In the genomic region with DNA sequence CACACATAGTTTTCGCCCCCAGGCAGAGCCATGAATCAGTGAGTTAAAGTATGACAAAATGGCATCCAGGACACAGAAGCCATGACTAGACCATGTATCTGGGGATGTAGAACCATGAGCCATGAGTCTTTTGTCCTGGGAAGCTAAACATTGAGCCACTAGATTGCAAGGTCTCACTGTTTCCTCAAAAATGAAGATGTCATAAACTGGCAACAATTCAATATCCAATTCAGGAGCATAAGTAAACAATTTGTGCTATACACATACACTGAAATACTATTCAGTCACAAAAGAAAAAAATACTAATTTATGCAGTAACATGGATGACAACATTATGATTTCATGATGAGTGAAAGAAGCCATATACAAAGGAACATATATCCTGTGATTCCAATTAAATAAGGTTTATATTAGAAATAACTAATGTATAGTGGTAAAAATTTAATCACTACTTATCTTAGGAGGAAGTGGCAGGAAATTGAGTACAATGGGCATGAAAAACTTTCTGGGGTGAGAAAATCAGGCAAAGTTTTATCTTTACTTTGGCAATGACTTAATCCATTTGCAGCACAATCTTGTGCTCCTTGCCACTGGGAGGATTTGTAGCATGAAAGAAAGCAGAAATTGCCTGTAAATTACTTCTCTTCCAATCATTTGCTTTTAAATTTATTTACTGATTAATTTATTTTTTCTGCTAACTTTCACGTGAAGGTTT, we compare ENCODE assay signal across 21 cellular contexts. TPM values are rescaled to one million over a fixed set of nuclear protein-coding genes. Genes with fewer than 3 reads are reported as not detected.
A peak's percentile ranks its signal among the peaks of the same experiment; 100 is the strongest.
DNase-seq lines count a peak whose midpoint lies in the region; ATAC-seq, FAIRE-seq and TF ChIP-seq lines count a peak whose summit lies in the region.
"Had no signal": no experiment of that assay in that cellular context is flagged by ENCODE, and none has a peak within 500 bp of the region (broad histone marks: within the 10 kb centered on the region; RNA-seq: fewer than 3 reads in every experiment).

No MANE protein-coding gene starts in this region.

- H3K9ac ChIP-seq in endothelial cell of umbilical vein (replicated peaks; ENCODE audit: extremely low read depth, insufficient read depth, low read length), result no peak overlapping the region
- H3K9ac ChIP-seq in keratinocyte (ENCODE audit: control insufficient read depth, extremely low read depth, insufficient read depth, low read length), result no peak overlapping the region

- no peaks in the 10 kb centered on the region for H3K9me1 ChIP-seq in endothelial cell of umbilical vein (replicated peaks; ENCODE audit: control insufficient read depth, extremely low read depth, insufficient read depth, low read length)
- no peaks in the 10 kb centered on the region for H3K9me1 ChIP-seq in keratinocyte (ENCODE audit: control insufficient read depth, extremely low read depth, insufficient read depth, low read length)

- TF ChIP-seq POLR2A in GM12892 (IDR thresholded peaks at IDR 0.05; ENCODE audit: low read depth, low read length) (no peak), endothelial cell of umbilical vein (IDR thresholded peaks at IDR 0.05; ENCODE audit: low read depth, low read length) (no peak)

- H3K4me1 ChIP-seq in endothelial cell of umbilical vein (ENCODE audit: control insufficient read depth, extremely low read depth, insufficient read depth, low read length) (peaks cover 11% of the 10 kb centered on the region), keratinocyte (ENCODE audit: control insufficient read depth, extremely low read depth, insufficient read depth, low read length) (peaks cover 15% of the 10 kb centered on the region), left lung (peaks cover 0 to 6% of the 10 kb centered on the region in 2 donors)

- no peaks in the 10 kb centered on the region for H4K20me1 ChIP-seq in endothelial cell of umbilical vein (replicated peaks; ENCODE audit: control insufficient read depth, extremely low read depth, insufficient read depth, low read length)
- H4K20me1 ChIP-seq in keratinocyte (ENCODE audit: control insufficient read depth, extremely low read depth, insufficient read depth, low read length), result no peaks in the 10 kb centered on the region

- POLR2A ChIA-PET in endothelial cell of umbilical vein (lab: Charles Lee), result no interaction called here

- peak; percentile 24 for FAIRE-seq in GM12892 (lab: Jason Lieb, UNC)
- FAIRE-seq in endothelial cell of umbilical vein (lab: Jason Lieb, UNC), result peak; percentile 80
- FAIRE-seq in keratinocyte (lab: Jason Lieb, UNC), result peak; percentile 57
- FAIRE-seq: A204.1, G401.6, GM12891 had no signal

- H3K79me2 ChIP-seq in endothelial cell of umbilical vein (ENCODE audit: control insufficient read depth, insufficient read depth, low read length) (no peaks in the 10 kb centered on the region), keratinocyte (ENCODE audit: control insufficient read depth, insufficient read depth, low read length) (no peaks in the 10 kb centered on the region)

- dilution Hi-C loops in endothelial cell of umbilical vein (cut with MboI; ENCODE audit: extremely low pct_ligation_motif_present, low sequenced_read_pairs) (no loop called here), keratinocyte (cut with MboI; ENCODE audit: extremely low pct_ligation_motif_present, low sequenced_read_pairs) (no loop called here)

- H3K4me3 ChIP-seq in endothelial cell of umbilical vein (replicated peaks in 1 of 3; ENCODE audit: insufficient read depth in 1 of 3, low read depth in 1 of 3, low read length in 3 of 3) (no peak overlapping the region), keratinocyte (ENCODE audit: control insufficient read depth in 2 of 3, extremely low read depth in 1 of 3, insufficient read depth in 2 of 3, low read depth in 1 of 3, low read length in 3 of 3) (no peak overlapping the region), left lung (no peak overlapping the region)

- H3K27me3 ChIP-seq in endothelial cell of umbilical vein (ENCODE audit: control insufficient read depth in 2 of 2, insufficient read depth in 2 of 2, low read length in 2 of 2) (no peaks in the 10 kb centered on the region), keratinocyte (ENCODE audit: control insufficient read depth, extremely low read depth, insufficient read depth, low read length) (no peaks in the 10 kb centered on the region), left lung (no peaks in the 10 kb centered on the region)

- CTCF ChIA-PET in endothelial cell of umbilical vein (lab: Charles Lee), result no interaction called here

- TF ChIP-seq CTCF in endothelial cell of umbilical vein (IDR thresholded peaks at IDR 0.05; ENCODE audit: extremely low read depth in 1 of 2, insufficient read depth in 1 of 2, low read depth in 1 of 2, low read length in 2 of 2) (no peak), keratinocyte (optimal IDR thresholded peaks at IDR 0.05 in 1 of 3, IDR thresholded peaks at IDR 0.05 in 1 of 3, conservative IDR thresholded peaks at IDR 0.05 in 1 of 3; ENCODE audit: extremely low read depth in 1 of 3, insufficient read depth in 2 of 3, low read length in 3 of 3) (no peak), left lung (IDR thresholded peaks at IDR 0.05) (no peak)

- peak overlapping the region; percentile 67 for H2AFZ ChIP-seq in endothelial cell of umbilical vein (ENCODE audit: low read depth, low read length)
- no peak overlapping the region for H2AFZ ChIP-seq in keratinocyte (ENCODE audit: control insufficient read depth, low read length)

- H3K9me3 ChIP-seq in endothelial cell of umbilical vein (replicated peaks; ENCODE audit: control insufficient read depth, insufficient read depth, low read length), result no peaks in the 10 kb centered on the region
- H3K9me3 ChIP-seq in keratinocyte (ENCODE audit: control insufficient read depth, low read depth, low read length), result no peaks in the 10 kb centered on the region
- no peaks in the 10 kb centered on the region for H3K9me3 ChIP-seq in left lung

- H3K27ac ChIP-seq in endothelial cell of umbilical vein (ENCODE audit: insufficient read depth, low read depth, low read length), result peak overlapping the region; percentile 59
- H3K27ac ChIP-seq in keratinocyte (ENCODE audit: control insufficient read depth, insufficient read depth, low read length), result no peak overlapping the region
- H3K27ac ChIP-seq in left lung, result no peak overlapping the region
- H3K27ac ChIP-seq: C4-2B had no signal

- no peak for DNase-seq in GM12892 (ENCODE audit: insufficient read length)
- peak; percentile 79 for DNase-seq in endothelial cell of umbilical vein (ENCODE audit: low read depth, low spot score)
- DNase-seq in keratinocyte (ENCODE audit: low read depth, low spot score), result no peak
- no peak for DNase-seq in superior temporal gyrus (ENCODE audit: extremely low spot score)
- no peak for DNase-seq in DMS 273 treated with DMSO at 0.1 percent for 48 hours (lab: John Stamatoyannopoulos, UW)
- no peak for DNase-seq in activated CD8-positive, alpha-beta memory T cell treated with anti-CD3 and anti-CD28 coated beads for 24 hours
- DNase-seq in left lung, result no peak
- DNase-seq: AML-193; CD4-positive, alpha-beta memory T cell; DMS79 treated with DMSO at 0.1 percent for 48 hours; EL; GOT3; H7; HFFc6; KBM-7 had no signal

- peak overlapping the region; percentile 50 for H3K4me2 ChIP-seq in endothelial cell of umbilical vein (ENCODE audit: insufficient read depth, low read length)
- no peak overlapping the region for H3K4me2 ChIP-seq in keratinocyte (ENCODE audit: control insufficient read depth, extremely low read depth, insufficient read depth, low read depth, low read length)

- H3K36me3 ChIP-seq in endothelial cell of umbilical vein (ENCODE audit: control insufficient read depth in 2 of 2, extremely low read depth in 1 of 2, insufficient read depth in 2 of 2, low read length in 2 of 2) (no peaks in the 10 kb centered on the region), keratinocyte (ENCODE audit: control insufficient read depth in 2 of 2, extremely low read depth in 1 of 2, insufficient read depth in 2 of 2, low read length in 2 of 2) (no peaks in the 10 kb centered on the region), left lung (no peaks in the 10 kb centered on the region)

- ATAC-seq in left lung, result no peak
- ATAC-seq: HCT116 had no signal

- intact Hi-C loops in endothelial cell of umbilical vein (cut with micrococcal nuclease) (loop anchor here (1.0 kb wide), 2 partner anchors 26 to 171 kb away; no protein-coding TSS in a partner anchor), left lung (cut with DNase I) (no loop called here)

- BruUV-seq in endothelial cell of umbilical vein (replicated peaks; lab: Mats Ljungman, UMichigan), result no TSS peak

RNA-seq across cellular contexts. Expression of gene CARD16, which starts 28.5 kb away (rescaled TPM):
- polyA plus RNA-seq in GM12892 (2012; ENCODE audit: missing spikeins), result 20.7 TPM
- total RNA-seq in endothelial cell of umbilical vein (68.7 and 76.6 TPM in 2 replicates), left lung (10 to 100 TPM; 55.9 to 56.3 TPM)
- polyA plus RNA-seq in endothelial cell of umbilical vein (22.3 and 26.8 TPM in 2 replicates), keratinocyte (11.9 to 16.6 TPM (median 13.4 TPM) in 3 replicates)
- 34.8 and 40.9 TPM in 2 replicates for polyA plus RNA-seq in endothelial cell of umbilical vein (2011; cell fraction: cytosol; rRNA removed)
- 10.7 and 12.3 TPM in 2 replicates for polyA plus RNA-seq in endothelial cell of umbilical vein (2011; cell fraction: nucleus; rRNA removed)
- 139 and 144 TPM in 2 replicates for polyA plus RNA-seq in endothelial cell of umbilical vein (2012)
- polyA minus RNA-seq in endothelial cell of umbilical vein (5.1 and 15.9 TPM in 2 replicates), keratinocyte (2.1 to 5.2 TPM in 2 of 3 replicates, not detected in the other)
- polyA minus RNA-seq in endothelial cell of umbilical vein (2011; cell fraction: cytosol; rRNA and poly(A)+ RNA removed), result 16.2 TPM
- 11.6 and 12.7 TPM in 2 replicates for polyA minus RNA-seq in endothelial cell of umbilical vein (2011; cell fraction: nucleus; rRNA and poly(A)+ RNA removed)
- polyA plus RNA-seq in keratinocyte (2011; ENCODE audit: low read depth), result 0.86 TPM
- 16.0 and 23.4 TPM in 2 replicates for polyA plus RNA-seq in keratinocyte (2011; cell fraction: cytosol; rRNA removed)
- polyA plus RNA-seq in keratinocyte (2011; cell fraction: nucleus; rRNA removed), result 5.0 and 7.2 TPM in 2 replicates
- polyA plus RNA-seq in keratinocyte (2012; ENCODE audit: low replicate concordance), result 3.2 and 14.3 TPM in 2 replicates
- 3.5 TPM for polyA minus RNA-seq in keratinocyte (2011; cell fraction: cytosol; rRNA and poly(A)+ RNA removed)
- polyA minus RNA-seq in keratinocyte (2011; cell fraction: nucleus; rRNA and poly(A)+ RNA removed), result 0.84 and 1.9 TPM in 2 replicates
- total RNA-seq: H7 had no signal

RNA-seq across cellular contexts. Expression of gene CASP1, which starts 38.7 kb away (rescaled TPM):
- polyA plus RNA-seq in GM12892 (2012; ENCODE audit: missing spikeins), result 16.2 TPM
- 6.2 and 12.4 TPM in 2 replicates for total RNA-seq in endothelial cell of umbilical vein
- 1.4 and 1.8 TPM in 2 replicates for polyA plus RNA-seq in endothelial cell of umbilical vein
- 1.4 and 1.8 TPM in 2 replicates for polyA plus RNA-seq in endothelial cell of umbilical vein (2011; cell fraction: cytosol; rRNA removed)
- 2.8 and 3.1 TPM in 2 replicates for polyA plus RNA-seq in endothelial cell of umbilical vein (2011; cell fraction: nucleus; rRNA removed)
- polyA plus RNA-seq in endothelial cell of umbilical vein (2012), result 10.7 and 11.9 TPM in 2 replicates
- polyA minus RNA-seq in endothelial cell of umbilical vein, result 1.3 and 1.5 TPM in 2 replicates
- 11.9 TPM for polyA minus RNA-seq in endothelial cell of umbilical vein (2011; cell fraction: cytosol; rRNA and poly(A)+ RNA removed)
- 2.5 TPM in 2 replicates for polyA minus RNA-seq in endothelial cell of umbilical vein (2011; cell fraction: nucleus; rRNA and poly(A)+ RNA removed)
- polyA plus RNA-seq in keratinocyte, result 30.7 to 69.1 TPM (median 56.0 TPM) in 3 replicates
- 122 TPM for polyA plus RNA-seq in keratinocyte (2011; ENCODE audit: low read depth)
- polyA plus RNA-seq in keratinocyte (2011; cell fraction: cytosol; rRNA removed), result 43.6 and 54.5 TPM in 2 replicates
- 43.5 and 50.7 TPM in 2 replicates for polyA plus RNA-seq in keratinocyte (2011; cell fraction: nucleus; rRNA removed)
- polyA plus RNA-seq in keratinocyte (2012; ENCODE audit: low replicate concordance), result 68.6 and 117 TPM in 2 replicates
- polyA minus RNA-seq in keratinocyte, result 1.2 to 38.5 TPM (median 23.0 TPM) in 3 replicates
- 27.4 TPM for polyA minus RNA-seq in keratinocyte (2011; cell fraction: cytosol; rRNA and poly(A)+ RNA removed)
- 13.1 and 18.5 TPM in 2 replicates for polyA minus RNA-seq in keratinocyte (2011; cell fraction: nucleus; rRNA and poly(A)+ RNA removed)
- 10 to 100 TPM; 56.8 to 84.0 TPM for total RNA-seq in left lung
- total RNA-seq: H7 had no signal

RNA-seq across cellular contexts. Expression of gene CASP5, which starts 50.7 kb away (rescaled TPM):
- polyA plus RNA-seq in GM12892 (2012; ENCODE audit: missing spikeins), result not detected
- total RNA-seq in endothelial cell of umbilical vein, result not detected in 2 replicates
- not detected in 2 replicates for polyA plus RNA-seq in endothelial cell of umbilical vein
- polyA plus RNA-seq in endothelial cell of umbilical vein (2011; cell fraction: cytosol; rRNA removed), result not detected in 2 replicates
- polyA plus RNA-seq in endothelial cell of umbilical vein (2011; cell fraction: nucleus; rRNA removed), result not detected in 2 replicates
- not detected in 2 replicates for polyA plus RNA-seq in endothelial cell of umbilical vein (2012)
- polyA minus RNA-seq in endothelial cell of umbilical vein, result not detected in 2 replicates
- not detected for polyA minus RNA-seq in endothelial cell of umbilical vein (2011; cell fraction: cytosol; rRNA and poly(A)+ RNA removed)
- not detected in 2 replicates for polyA minus RNA-seq in endothelial cell of umbilical vein (2011; cell fraction: nucleus; rRNA and poly(A)+ RNA removed)
- 0.15 TPM in 1 of 3 replicates, not detected in the others for polyA plus RNA-seq in keratinocyte
- polyA plus RNA-seq in keratinocyte (2011; ENCODE audit: low read depth), result not detected
- not detected in 2 replicates for polyA plus RNA-seq in keratinocyte (2011; cell fraction: cytosol; rRNA removed)
- polyA plus RNA-seq in keratinocyte (2011; cell fraction: nucleus; rRNA removed), result 0.51 and 0.87 TPM in 2 replicates
- polyA plus RNA-seq in keratinocyte (2012; ENCODE audit: low replicate concordance), result 0.39 TPM in 1 of 2 replicates, not detected in the other
- polyA minus RNA-seq in keratinocyte, result not detected in 3 replicates
- not detected for polyA minus RNA-seq in keratinocyte (2011; cell fraction: cytosol; rRNA and poly(A)+ RNA removed)
- polyA minus RNA-seq in keratinocyte (2011; cell fraction: nucleus; rRNA and poly(A)+ RNA removed), result not detected in 2 replicates
- 1 to 10 TPM in 1 of 2 donors, under 1 TPM in 1; 0.50 to 3.3 TPM for total RNA-seq in left lung
- total RNA-seq: CD4-positive, alpha-beta memory T cell; H7; HFFc6 had no signal
- polyA plus RNA-seq: BJ; CD4-positive, alpha-beta memory T cell had no signal
